Comparison of ENCODE assay signal across 12 cellular contexts in genomic region chr11:12413141-12414055, GRCh38. TPM values are rescaled to one million over a fixed set of nuclear protein-coding genes. Genes with fewer than 3 reads are reported as not detected.
DNase-seq lines count a peak whose midpoint lies in the region; ATAC-seq and TF ChIP-seq lines count a peak whose summit lies in the region.
"Had no signal": no experiment of that assay in that cellular context is flagged by ENCODE, and none has a peak within 500 bp of the region (broad histone marks: within the 10 kb centered on the region; RNA-seq: fewer than 3 reads in every experiment).

No MANE protein-coding gene starts in this region.

- peaks cover 3% of the 10 kb centered on the region for H3F3A ChIP-seq in neural progenitor cell (ENCODE audit: low read depth)

- no peaks in the 10 kb centered on the region for H3K36me3 Mint-ChIP-seq in endodermal cell (ENCODE audit: low read depth)
- peaks cover 2% of the 10 kb centered on the region for H3K36me3 Mint-ChIP-seq in neural progenitor cell
- H3K36me3 Mint-ChIP-seq in type B pancreatic cell: no peaks in the 10 kb centered on the region
- H3K36me3 Mint-ChIP-seq: activated naive CD8-positive, alpha-beta T cell treated with anti-CD3 and anti-CD28 coated beads, Interleukin-2, amount 10 ng/mL, durations not matched to agents 7 days and 5 days had no signal

- no peak overlapping the region for H2AFZ ChIP-seq in neural progenitor cell (replicated peaks)

- H3K79me2 ChIP-seq in neural progenitor cell (ENCODE audit: low read depth): no peaks in the 10 kb centered on the region

- H3K27me3 Mint-ChIP-seq in endodermal cell (ENCODE audit: insufficient read depth) (no peaks in the 10 kb centered on the region), neural progenitor cell (ENCODE audit: insufficient read depth, low read depth) (peaks cover 4% of the 10 kb centered on the region), type B pancreatic cell (no peaks in the 10 kb centered on the region)

- H3K4me3 ChIP-seq in endodermal cell (ENCODE audit: low read length) (no peak overlapping the region), neural progenitor cell (no peak overlapping the region)
- H3K4me3 ChIP-seq: right lobe of liver had no signal

- DNase-seq in DMS 273 (lab: John Stamatoyannopoulos, UW; ENCODE audit: unreplicated experiment) (peak; percentile 37), DMS 273 treated with DMSO at 0.1 percent for 48 hours (lab: John Stamatoyannopoulos, UW) (no peak), endodermal cell (no peak), neural progenitor cell (ENCODE audit: low spot score) (no peak), type B pancreatic cell (ENCODE audit: extremely low spot score, unreplicated experiment) (no peak), NCI-H2081 (lab: John Stamatoyannopoulos, UW) (no peak), NCI-H2171 (lab: John Stamatoyannopoulos, UW) (no peak)
- DNase-seq: activated naive CD8-positive, alpha-beta T cell treated with anti-CD3 and anti-CD28 coated beads, Interleukin-2, amount 10 ng/mL, durations not matched to agents 7 days and 5 days; right lobe of liver had no signal

- H3K27me3 ChIP-seq in endodermal cell (ENCODE audit: control insufficient read depth, insufficient read depth, low read length, poor library complexity, severe bottlenecking) (no peaks in the 10 kb centered on the region), neural progenitor cell (no peaks in the 10 kb centered on the region)
- H3K27me3 ChIP-seq: right lobe of liver had no signal

- H3K9me3 Mint-ChIP-seq in endodermal cell (no peaks in the 10 kb centered on the region), neural progenitor cell (no peaks in the 10 kb centered on the region), type B pancreatic cell (no peaks in the 10 kb centered on the region)
- H3K9me3 Mint-ChIP-seq: activated naive CD8-positive, alpha-beta T cell treated with anti-CD3 and anti-CD28 coated beads, Interleukin-2, amount 10 ng/mL, durations not matched to agents 7 days and 5 days had no signal

- H3K4me1 ChIP-seq in endodermal cell (ENCODE audit: control insufficient read depth, insufficient read depth, low read length): peaks cover 5% of the 10 kb centered on the region
- H3K4me1 ChIP-seq in neural progenitor cell: peaks cover 9% of the 10 kb centered on the region

- peak overlapping the region; percentile 19 for H3K27ac Mint-ChIP-seq in endodermal cell
- peak overlapping the region; percentile 10 for H3K27ac Mint-ChIP-seq in neural progenitor cell
- H3K27ac Mint-ChIP-seq in type B pancreatic cell: peak overlapping the region; percentile 49
- H3K27ac Mint-ChIP-seq: activated naive CD8-positive, alpha-beta T cell treated with anti-CD3 and anti-CD28 coated beads, Interleukin-2, amount 10 ng/mL, durations not matched to agents 7 days and 5 days had no signal

- H4K20me1 ChIP-seq in neural progenitor cell (ENCODE audit: low read depth): no peaks in the 10 kb centered on the region

- no peak for ATAC-seq in GM21786 (IDR thresholded peaks at IDR 0.05; ENCODE audit: unreplicated experiment)
- ATAC-seq: right lobe of liver had no signal

- TF ChIP-seq CTCF in endodermal cell (conservative IDR thresholded peaks at IDR 0.05) (no peak), neural progenitor cell (IDR thresholded peaks at IDR 0.05) (no peak), type B pancreatic cell (conservative IDR thresholded peaks at IDR 0.05) (no peak)

- H3K9me3 ChIP-seq in endodermal cell (ENCODE audit: control insufficient read depth, low read length): no peaks in the 10 kb centered on the region
- H3K9me3 ChIP-seq in neural progenitor cell (ENCODE audit: low read depth): no peaks in the 10 kb centered on the region
- H3K9me3 ChIP-seq: right lobe of liver had no signal

- H3K36me3 ChIP-seq in endodermal cell (ENCODE audit: control insufficient read depth, insufficient read depth, low read length) (no peaks in the 10 kb centered on the region), neural progenitor cell (no peaks in the 10 kb centered on the region)

- no peak overlapping the region for H3K4me3 Mint-ChIP-seq in endodermal cell
- no peak overlapping the region for H3K4me3 Mint-ChIP-seq in neural progenitor cell
- H3K4me3 Mint-ChIP-seq in type B pancreatic cell: no peak overlapping the region
- H3K4me3 Mint-ChIP-seq: activated naive CD8-positive, alpha-beta T cell treated with anti-CD3 and anti-CD28 coated beads, Interleukin-2, amount 10 ng/mL, durations not matched to agents 7 days and 5 days had no signal

- H3K9ac ChIP-seq in endodermal cell (ENCODE audit: extremely low read depth, low read length, poor library complexity, severe bottlenecking): no peak overlapping the region
- H3K9ac ChIP-seq in neural progenitor cell: no peak overlapping the region

- H3K4me1 Mint-ChIP-seq in endodermal cell: peaks cover 26% of the 10 kb centered on the region
- H3K4me1 Mint-ChIP-seq in neural progenitor cell: peaks cover 38% of the 10 kb centered on the region
- peaks cover 50% of the 10 kb centered on the region for H3K4me1 Mint-ChIP-seq in type B pancreatic cell (ENCODE audit: unreplicated experiment)
- H3K4me1 Mint-ChIP-seq: activated naive CD8-positive, alpha-beta T cell treated with anti-CD3 and anti-CD28 coated beads, Interleukin-2, amount 10 ng/mL, durations not matched to agents 7 days and 5 days had no signal

- H3K4me2 ChIP-seq in neural progenitor cell: no peak overlapping the region

- H3K27ac ChIP-seq in endodermal cell (ENCODE audit: low read depth, low read length) (no peak overlapping the region), neural progenitor cell (no peak overlapping the region)
- H3K27ac ChIP-seq: 22Rv1, right lobe of liver, VCaP had no signal

- WGBS in endodermal cell (ENCODE audit: insufficient coverage in 1 of 2, insufficient read length in 1 of 2), 2 experiments: 88 to 91% methylated on average over 6 to 8 of the region's 9 CpGs

RNA-seq across cellular contexts. Expression of gene PARVA, which starts 36.0 kb away (rescaled TPM):
- 10 to 100 TPM; 27.3 to 37.3 TPM for total RNA-seq in endodermal cell
- 23.2 TPM for polyA plus RNA-seq in endodermal cell (2013, experiment 1 of 2)
- 21.9 TPM for polyA plus RNA-seq in endodermal cell (2013, experiment 2 of 2)
- 13.6 and 15.3 TPM in 2 replicates for total RNA-seq in neural progenitor cell (ENCODE audit: low replicate concordance)
- total RNA-seq in type B pancreatic cell (ENCODE audit: low replicate concordance): 32.3 and 49.4 TPM in 2 replicates
